In the genomic region with DNA sequence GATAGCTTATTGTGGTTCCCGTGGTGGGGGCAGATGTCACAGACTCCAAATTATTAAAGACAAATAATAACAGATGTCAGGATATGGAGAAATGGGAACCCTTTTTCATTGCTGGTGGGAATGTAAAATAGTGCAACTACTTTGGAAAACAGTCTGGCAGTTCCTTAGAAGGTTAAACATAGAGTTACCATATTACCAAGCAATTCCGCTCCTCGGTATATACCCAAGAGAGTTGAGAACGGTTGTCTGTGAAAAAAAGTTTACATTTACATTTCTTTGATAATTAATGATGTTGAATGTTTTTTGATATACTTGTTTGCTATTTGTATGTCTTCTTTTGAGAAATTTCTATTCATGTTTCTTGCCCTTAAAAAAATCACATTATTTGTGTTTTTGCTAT, we compare ENCODE assay signal across 3 cellular contexts.
TF ChIP-seq lines count a peak whose summit lies in the region.

No MANE protein-coding gene starts in this region.

TF ChIP-seq in SK-N-SH treated with all-trans-retinoic acid at 6 μM for 48 hours, 23 proteins besides CTCF, POLR2A, EP300 and RAD21:
- TF ChIP-seq ZNF8 (CRISPR knock-in tag; IDR thresholded peaks at IDR 0.05) (peak; percentile 88), ZNF565 (CRISPR knock-in tag; conservative IDR thresholded peaks at IDR 0.05; ENCODE audit: low read depth) (no peak), TSHZ2 (CRISPR knock-in tag; IDR thresholded peaks at IDR 0.05) (no peak)
- TF ChIP-seq, protein P1, sequence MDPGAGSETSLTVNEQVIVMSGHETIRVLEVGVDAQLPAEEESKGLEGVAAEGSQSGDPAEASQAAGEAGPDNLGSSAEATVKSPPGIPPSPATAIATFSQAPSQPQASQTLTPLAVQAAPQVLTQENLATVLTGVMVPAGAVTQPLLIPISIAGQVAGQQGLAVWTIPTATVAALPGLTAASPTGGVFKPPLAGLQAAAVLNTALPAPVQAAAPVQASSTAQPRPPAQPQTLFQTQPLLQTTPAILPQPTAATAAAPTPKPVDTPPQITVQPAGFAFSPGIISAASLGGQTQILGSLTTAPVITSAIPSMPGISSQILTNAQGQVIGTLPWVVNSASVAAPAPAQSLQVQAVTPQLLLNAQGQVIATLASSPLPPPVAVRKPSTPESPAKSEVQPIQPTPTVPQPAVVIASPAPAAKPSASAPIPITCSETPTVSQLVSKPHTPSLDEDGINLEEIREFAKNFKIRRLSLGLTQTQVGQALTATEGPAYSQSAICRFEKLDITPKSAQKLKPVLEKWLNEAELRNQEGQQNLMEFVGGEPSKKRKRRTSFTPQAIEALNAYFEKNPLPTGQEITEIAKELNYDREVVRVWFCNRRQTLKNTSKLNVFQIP (CRISPR knock-in tag; IDR thresholded peaks at IDR 0.05; ENCODE audit: borderline replicate concordance, low read depth): no peak

TF ChIP-seq in SK-N-SH, 30 proteins besides CTCF, POLR2A, EP300 and RAD21:
- TF ChIP-seq TCF12 (IDR thresholded peaks at IDR 0.05): no peak
- no peak for TF ChIP-seq JUND (IDR thresholded peaks at IDR 0.05)
- no peak for TF ChIP-seq NRF1 (IDR thresholded peaks at IDR 0.05; ENCODE audit: low read depth, low read length)
- no peak for TF ChIP-seq GABPA (IDR thresholded peaks at IDR 0.05; ENCODE audit: low read depth)
- TF ChIP-seq FOXM1 (IDR thresholded peaks at IDR 0.05; ENCODE audit: low read depth): no peak

TF ChIP-seq in H1, 55 proteins besides CTCF, POLR2A, EP300 and RAD21:
- TF ChIP-seq SP2 (IDR thresholded peaks at IDR 0.05; ENCODE audit: low read length): no peak
- TF ChIP-seq RNF2 (IDR thresholded peaks at IDR 0.05; ENCODE audit: borderline replicate concordance, low read depth, low read length, missing control alignments, poor library complexity, severe bottlenecking): no peak
- no peak for TF ChIP-seq ATF3 (IDR thresholded peaks at IDR 0.05; ENCODE audit: insufficient read depth, low read depth, low read length)
- TF ChIP-seq CEBPB (IDR thresholded peaks at IDR 0.05; ENCODE audit: low read depth, low read length): no peak
- TF ChIP-seq, protein P2, sequence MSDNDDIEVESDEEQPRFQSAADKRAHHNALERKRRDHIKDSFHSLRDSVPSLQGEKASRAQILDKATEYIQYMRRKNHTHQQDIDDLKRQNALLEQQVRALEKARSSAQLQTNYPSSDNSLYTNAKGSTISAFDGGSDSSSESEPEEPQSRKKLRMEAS (IDR thresholded peaks at IDR 0.05): no peak
- no peak for TF ChIP-seq HDAC2 (IDR thresholded peaks at IDR 0.05; ENCODE audit: borderline replicate concordance in 1 of 2, low read depth in 2 of 2, low read length in 2 of 2)
- no peak for TF ChIP-seq CREB1 (IDR thresholded peaks at IDR 0.05)
- TF ChIP-seq CTBP2 (IDR thresholded peaks at IDR 0.05; ENCODE audit: borderline replicate concordance, insufficient read depth, insufficient read length, low read length): no peak
